14 cellular contexts compared by ENCODE assay signal in the genomic region with DNA sequence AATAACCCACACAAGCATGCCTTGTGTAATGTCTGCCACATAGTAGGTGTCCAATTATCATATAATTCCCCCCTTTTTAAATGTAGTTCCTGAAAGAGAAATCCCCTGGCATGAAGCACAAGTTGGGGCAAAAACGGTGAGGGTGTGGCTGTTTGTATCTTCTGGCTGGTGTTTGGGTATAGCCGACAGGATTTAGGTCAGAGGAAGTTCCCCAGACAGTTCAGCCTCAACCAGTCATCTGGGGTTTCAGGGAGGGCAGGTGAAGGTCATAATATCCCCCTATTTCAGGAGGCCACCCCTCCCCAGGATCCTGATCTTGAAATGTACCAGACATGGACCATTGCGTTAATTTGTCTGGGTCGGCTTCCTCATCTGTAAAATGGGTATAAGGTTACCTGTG. TPM values are rescaled to one million over a fixed set of nuclear protein-coding genes. Genes with fewer than 3 reads are reported as not detected.
DNase-seq lines count a peak whose midpoint lies in the region; ATAC-seq and TF ChIP-seq lines count a peak whose summit lies in the region.
"Had no signal": no experiment of that assay in that cellular context is flagged by ENCODE, and none has a peak within 500 bp of the region (broad histone marks: within the 10 kb centered on the region; RNA-seq: fewer than 3 reads in every experiment).

No MANE protein-coding gene starts in this region.

- peak overlapping the region in 1 of 2 donors; percentile 28 for H3K27ac Mint-ChIP-seq in stimulated activated naive CD8-positive, alpha-beta T cell treated with anti-CD3 and anti-CD28 coated beads, Interleukin-15, amount 100 ng/mL, for 72 hours
- H3K27ac Mint-ChIP-seq: brain had no signal

- peaks cover 50% of the 10 kb centered on the region for H3K4me1 Mint-ChIP-seq in activated T-cell treated with anti-CD3 and anti-CD28 coated beads, Interleukin-2, amount 50 U/mL, for 4 hours (ENCODE audit: low read depth)
- peaks cover 66% of the 10 kb centered on the region for H3K4me1 Mint-ChIP-seq in stimulated activated naive CD8-positive, alpha-beta T cell treated with anti-CD3 and anti-CD28 coated beads, Interleukin-15, amount 100 ng/mL, for 72 hours

- no peaks in the 10 kb centered on the region for H3K9me3 Mint-ChIP-seq in activated T-cell treated with anti-CD3 and anti-CD28 coated beads, Interleukin-2, amount 50 U/mL, for 4 hours
- no peaks in the 10 kb centered on the region for H3K9me3 Mint-ChIP-seq in stimulated activated naive CD8-positive, alpha-beta T cell treated with anti-CD3 and anti-CD28 coated beads, Interleukin-15, amount 100 ng/mL, for 72 hours

- DNase-seq in activated CD4-positive, alpha-beta T cell treated with anti-CD3 and anti-CD28 coated beads for 4 hours, result peak; percentile 44 to 50
- no peak for DNase-seq in activated CD4-positive, alpha-beta T cell treated with anti-CD3 and anti-CD28 coated beads for 48 hours
- peak; percentile 36 for DNase-seq in activated T-cell treated with anti-CD3 and anti-CD28 coated beads, Interleukin-2, amount 50 U/mL, for 4 hours
- DNase-seq in fibroblast of villous mesenchyme (ENCODE audit: low read depth) (peak; percentile 19), HuH-7.5 (ENCODE audit: low spot score) (no peak), superior temporal gyrus (ENCODE audit: extremely low spot score) (no peak)
- DNase-seq in stimulated activated naive CD8-positive, alpha-beta T cell treated with anti-CD3 and anti-CD28 coated beads, Interleukin-15, amount 100 ng/mL, for 72 hours, result peak in 1 of 2 donors; percentile 19
- DNase-seq: 8988T; activated CD4-positive, CD25-positive, alpha-beta regulatory T cell treated with anti-CD3 and anti-CD28 coated beads, Interleukin-2, amount 50 U/mL, for 72 hours; DMS79; NCI-H1048; stimulated activated CD8-positive, alpha-beta memory T cell treated with anti-CD3 and anti-CD28 coated beads, Interleukin-4, amount 100 ng/mL, for 48 hours had no signal

- no peak overlapping the region for H3K4me3 Mint-ChIP-seq in activated T-cell treated with anti-CD3 and anti-CD28 coated beads, Interleukin-2, amount 50 U/mL, for 4 hours
- peak overlapping the region in 1 of 2 donors; percentile 22 for H3K4me3 Mint-ChIP-seq in stimulated activated naive CD8-positive, alpha-beta T cell treated with anti-CD3 and anti-CD28 coated beads, Interleukin-15, amount 100 ng/mL, for 72 hours

- ATAC-seq in activated T-cell treated with anti-CD3 and anti-CD28 coated beads, Interleukin-2, amount 50 U/mL, for 4 hours, result no peak
- ATAC-seq in stimulated activated naive CD8-positive, alpha-beta T cell treated with anti-CD3 and anti-CD28 coated beads, Interleukin-15, amount 100 ng/mL, for 72 hours, result peak; percentile 31
- no peak for ATAC-seq in HG03095 (IDR thresholded peaks at IDR 0.05; ENCODE audit: unreplicated experiment)

- no peaks in the 10 kb centered on the region for H3K27me3 Mint-ChIP-seq in activated T-cell treated with anti-CD3 and anti-CD28 coated beads, Interleukin-2, amount 50 U/mL, for 4 hours (ENCODE audit: low read depth)
- H3K27me3 Mint-ChIP-seq in stimulated activated naive CD8-positive, alpha-beta T cell treated with anti-CD3 and anti-CD28 coated beads, Interleukin-15, amount 100 ng/mL, for 72 hours, result no peaks in the 10 kb centered on the region

- peaks cover 2% of the 10 kb centered on the region for H3K36me3 Mint-ChIP-seq in activated T-cell treated with anti-CD3 and anti-CD28 coated beads, Interleukin-2, amount 50 U/mL, for 4 hours (ENCODE audit: insufficient read depth)
- H3K36me3 Mint-ChIP-seq: brain had no signal

- no peak overlapping the region for H3K4me3 ChIP-seq in fibroblast of villous mesenchyme (ENCODE audit: low read depth, low read length)

- TF ChIP-seq CTCF in fibroblast of villous mesenchyme (IDR thresholded peaks at IDR 0.05; ENCODE audit: insufficient read depth, low read depth, low read length), result no peak

RNA-seq across cellular contexts. Expression of gene JUN, which starts 29.1 kb away (rescaled TPM):
- 10 to 100 TPM; 19.9 to 27.3 (median 24.5) TPM for total RNA-seq in activated T-cell treated with anti-CD3 and anti-CD28 coated beads, Interleukin-2, amount 50 U/mL, for 4 hours
- 71.2 and 84.6 TPM in 2 replicates for total RNA-seq in fibroblast of villous mesenchyme

Comparison
In these comparisons a context has a peak if more than half of its experiments do, and no peak if none do; other contexts are left out.
1. DNase-seq: peak in activated CD4-positive, alpha-beta T cell treated with anti-CD3 and anti-CD28 coated beads for 4 hours (2 of 2), activated T-cell treated with anti-CD3 and anti-CD28 coated beads, Interleukin-2, amount 50 U/mL, for 4 hours (single experiment) and fibroblast of villous mesenchyme (single experiment); none in activated CD4-positive, alpha-beta T cell treated with anti-CD3 and anti-CD28 coated beads for 48 hours (single experiment), HuH-7.5 (single experiment) and superior temporal gyrus (single experiment).